8 cellular contexts compared by ENCODE assay signal in the genomic region with DNA sequence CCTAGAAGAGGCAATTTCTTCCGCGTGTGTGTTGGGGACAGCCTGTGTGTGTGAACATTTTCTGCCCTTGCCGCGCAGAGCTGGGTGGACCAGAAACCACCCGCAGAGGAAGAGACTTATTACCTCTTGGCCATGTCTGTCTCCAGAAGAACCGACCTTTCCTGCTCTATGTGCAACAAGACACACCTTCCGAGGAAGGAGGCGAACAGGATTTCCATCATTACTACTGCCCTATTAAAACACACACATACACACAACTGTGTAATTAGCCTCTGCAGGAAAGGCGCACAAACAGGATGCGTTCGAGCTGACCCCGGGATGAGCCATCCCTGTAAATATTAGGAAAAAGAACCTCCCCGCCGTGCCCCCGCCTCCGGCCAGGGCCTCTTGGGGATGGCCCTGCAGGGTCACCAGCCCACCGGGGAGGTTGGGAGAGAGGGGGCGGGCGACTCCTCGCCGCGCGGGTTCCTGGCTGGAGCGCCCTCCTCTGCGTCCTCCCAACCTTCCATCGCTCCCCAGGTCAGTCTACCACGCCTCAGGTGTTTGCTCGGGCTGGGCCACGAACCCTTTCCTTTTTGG. TPM values are rescaled to one million over a fixed set of nuclear protein-coding genes. Genes with fewer than 3 reads are reported as not detected.
DNase-seq lines count a peak whose midpoint lies in the region; ATAC-seq and TF ChIP-seq lines count a peak whose summit lies in the region.

No MANE protein-coding gene starts in this region.

- intact Hi-C loops in naive thymus-derived CD4-positive, alpha-beta T cell (cut with micrococcal nuclease): loop anchor here (1.0 to 10.0 kb wide), 9 partner anchors 24 to 1076 kb away; partner anchors contain the start of genes HIF1A (in 1 of the 2), PPM1A (in 1 of the 2) and SNAPC1 (in 1 of the 2)

- H3K4me1 ChIP-seq in naive thymus-derived CD4-positive, alpha-beta T cell (ENCODE audit: control insufficient read depth in 2 of 2, insufficient read depth in 2 of 2, low read length in 2 of 2): peaks cover 14 to 17% of the 10 kb centered on the region in 2 donors

- peak overlapping the region; percentile 80 for H3K27ac ChIP-seq in C4-2B
- peak overlapping the region; percentile 91 for H3K27ac ChIP-seq in naive thymus-derived CD4-positive, alpha-beta T cell (ENCODE audit: low read depth, low read length)

- POLR2A ChIA-PET in naive thymus-derived CD4-positive, alpha-beta T cell (lab: Charles Lee): interaction anchor here (0.6 to 10.2 kb wide), 15 partner anchors 14 to 140 kb away, joined by 3 to 214 read pairs (median 4); no protein-coding TSS in a partner anchor

- TF ChIP-seq CTCF in C4-2B (conservative IDR thresholded peaks at IDR 0.05): no peak
- TF ChIP-seq CTCF in LNCaP clone FGC (IDR thresholded peaks at IDR 0.05; ENCODE audit: control insufficient read depth, extremely low read depth, insufficient read depth): no peak

- H3K4me3 ChIP-seq in LNCaP clone FGC (ENCODE audit: low read depth, low read length): peak overlapping the region; percentile 80
- H3K4me3 ChIP-seq in naive thymus-derived CD4-positive, alpha-beta T cell (ENCODE audit: low read length): peak overlapping the region; percentile 90

- peak overlapping the region; percentile 93 to 95 for H3K27ac Mint-ChIP-seq in effector memory CD8-positive, alpha-beta T cell
- peak overlapping the region in 8 of 9 donors; percentile 56 to 99 (median 88) for H3K27ac Mint-ChIP-seq in naive thymus-derived CD4-positive, alpha-beta T cell

- H3K9me3 Mint-ChIP-seq in effector memory CD8-positive, alpha-beta T cell: no peaks in the 10 kb centered on the region
- H3K9me3 Mint-ChIP-seq in naive thymus-derived CD4-positive, alpha-beta T cell: peaks cover 0 to 2% (median 0%) of the 10 kb centered on the region in 11 donors

- peaks cover 39% of the 10 kb centered on the region for H3K36me3 Mint-ChIP-seq in effector memory CD8-positive, alpha-beta T cell (ENCODE audit: insufficient read depth)
- peaks cover 0 to 32% (median 17%) of the 10 kb centered on the region in 5 donors for H3K36me3 Mint-ChIP-seq in naive thymus-derived CD4-positive, alpha-beta T cell

- ATAC-seq in effector memory CD8-positive, alpha-beta T cell (replicated peaks): no peak
- no peak for ATAC-seq in naive thymus-derived CD4-positive, alpha-beta T cell
- ATAC-seq in HG03342 (IDR thresholded peaks at IDR 0.05; ENCODE audit: unreplicated experiment): no peak
- no peak for ATAC-seq in HG02798 (IDR thresholded peaks at IDR 0.05; ENCODE audit: poor library complexity, unreplicated experiment)

- CTCF ChIA-PET in naive thymus-derived CD4-positive, alpha-beta T cell (lab: Charles Lee): interaction anchor here (0.6 to 3.3 kb wide), 9 partner anchors 14 to 238 kb away, joined by 3 to 15 read pairs (median 4); no protein-coding TSS in a partner anchor

- no peaks in the 10 kb centered on the region for H3K27me3 ChIP-seq in naive thymus-derived CD4-positive, alpha-beta T cell (ENCODE audit: control insufficient read depth in 2 of 2, insufficient read depth in 2 of 2, low read length in 2 of 2)

- DNase-seq in LNCaP clone FGC (ENCODE audit: low read depth) (peak; percentile 71), NCI-H774 (lab: John Stamatoyannopoulos, UW) (no peak), HPDE6-E6E7 (ENCODE audit: extremely low spot score) (no peak)
- DNase-seq in effector memory CD8-positive, alpha-beta T cell: no peak
- no peak for DNase-seq in naive thymus-derived CD4-positive, alpha-beta T cell

- no peaks in the 10 kb centered on the region for H3K27me3 Mint-ChIP-seq in effector memory CD8-positive, alpha-beta T cell
- H3K27me3 Mint-ChIP-seq in naive thymus-derived CD4-positive, alpha-beta T cell: no peaks in the 10 kb centered on the region

- no peaks in the 10 kb centered on the region for H3K9me3 ChIP-seq in naive thymus-derived CD4-positive, alpha-beta T cell (ENCODE audit: control insufficient read depth in 2 of 3, low read length in 3 of 3)

- peaks cover 0 to 16% (median 3%) of the 10 kb centered on the region in 3 experiments for H3K36me3 ChIP-seq in naive thymus-derived CD4-positive, alpha-beta T cell (ENCODE audit: control insufficient read depth in 2 of 3, insufficient read depth in 3 of 3, low read length in 3 of 3)

- no peak overlapping the region for H3K4me3 Mint-ChIP-seq in effector memory CD8-positive, alpha-beta T cell
- peak overlapping the region in 8 of 10 donors; percentile 64 to 98 (median 75) for H3K4me3 Mint-ChIP-seq in naive thymus-derived CD4-positive, alpha-beta T cell

- peaks cover 14 to 15% of the 10 kb centered on the region in 2 donors for H3K4me1 Mint-ChIP-seq in effector memory CD8-positive, alpha-beta T cell (ENCODE audit: low read depth in 2 of 2)
- peaks cover 6 to 20% (median 19%) of the 10 kb centered on the region in 7 donors for H3K4me1 Mint-ChIP-seq in naive thymus-derived CD4-positive, alpha-beta T cell

RNA-seq across cellular contexts. Expression of gene PRKCH, which starts 0.5 kb away (rescaled TPM):
- total RNA-seq in naive thymus-derived CD4-positive, alpha-beta T cell: 100 to 1,000 TPM; 224 to 359 (median 320) TPM
- polyA plus RNA-seq in naive thymus-derived CD4-positive, alpha-beta T cell: 100 to 1,000 TPM; 191 to 285 TPM

RNA-seq across cellular contexts. Expression of gene TMEM30B, which starts 39.8 kb away (rescaled TPM):
- 10 to 100 TPM in 1 of 5 experiments, 1 to 10 TPM in 3, under 1 TPM in 1; 0.17 to 11.2 (median 2.7) TPM for total RNA-seq in naive thymus-derived CD4-positive, alpha-beta T cell
- 1 to 10 TPM; 5.7 to 7.0 TPM for polyA plus RNA-seq in naive thymus-derived CD4-positive, alpha-beta T cell

Comparison
In these comparisons a context has a peak if more than half of its experiments do, and no peak if none do; other contexts are left out.
1. H3K4me3 Mint-ChIP-seq: peak in naive thymus-derived CD4-positive, alpha-beta T cell (8 of 10); none in effector memory CD8-positive, alpha-beta T cell (0 of 2).